In the genomic region with DNA sequence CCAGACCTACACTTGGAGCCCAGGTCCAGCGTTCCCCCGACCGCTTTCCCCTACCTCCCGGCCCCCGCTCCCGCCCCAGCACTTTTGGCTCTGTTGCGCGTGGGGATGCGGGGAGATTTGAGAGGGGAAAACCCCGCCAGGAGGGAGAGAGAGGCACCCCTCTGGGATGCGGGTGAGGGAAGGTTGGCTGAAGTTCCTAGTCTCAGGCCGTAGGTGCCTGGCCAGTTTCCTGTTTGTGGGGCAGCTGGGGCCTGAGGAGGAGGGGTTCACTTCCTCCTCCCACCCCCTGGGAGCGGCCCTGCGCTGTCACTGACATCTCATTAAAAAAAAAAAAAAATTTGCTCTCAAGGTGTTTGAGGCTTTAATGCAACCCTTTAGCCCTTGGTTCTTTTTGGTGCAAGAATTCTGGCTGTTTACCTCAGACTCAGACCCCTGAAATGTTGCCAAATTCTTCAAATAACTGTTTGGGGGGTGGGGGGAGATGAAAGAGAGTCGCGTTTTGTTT, we compare ENCODE assay signal across 8 cellular contexts. TPM values are rescaled to one million over a fixed set of nuclear protein-coding genes. Genes with fewer than 3 reads are reported as not detected.
DNase-seq lines count a peak whose midpoint lies in the region; ATAC-seq and TF ChIP-seq lines count a peak whose summit lies in the region.

No MANE protein-coding gene starts in this region.

- in situ Hi-C loops in IMR-90 (cut with MboI; ENCODE audit: low sequenced_read_pairs), result no loop called here

- H3K18ac ChIP-seq in IMR-90 (ENCODE audit: low read depth, low read length), result peak overlapping the region; percentile 61; the same call in 1 of the 2 replicates

- peaks cover 33% of the 10 kb centered on the region for H4K20me1 ChIP-seq in IMR-90 (ENCODE audit: insufficient read depth, low read length)

- no peak overlapping the region for H2BK20ac ChIP-seq in IMR-90 (ENCODE audit: low read depth, low read length)

- intact Hi-C loops in activated naive CD4-positive, alpha-beta T cell treated with anti-CD3 and anti-CD28 coated beads for 36 hours (cut with micrococcal nuclease), result loop anchor here (5.0 kb wide), 1 partner anchor 204 kb away; no protein-coding TSS in a partner anchor
- intact Hi-C loops in IMR-90 (cut with micrococcal nuclease) (loop anchor here (2.0 to 5.0 kb wide), 4 partner anchors 39 to 314 kb away; no protein-coding TSS in a partner anchor), ascending aorta (cut with DNase I) (loop anchor here (5.0 kb wide), 1 partner anchor 289 kb away; no protein-coding TSS in a partner anchor)

- peak overlapping the region; percentile 85 for H2BK120ac ChIP-seq in IMR-90 (ENCODE audit: low read depth, low read length)

- H2BK15ac ChIP-seq in IMR-90 (ENCODE audit: low read depth, low read length), result no peak overlapping the region

- peak overlapping the region; percentile 22 to 59; a peak in 1 of 4 replicates for H4K8ac ChIP-seq in IMR-90 (ENCODE audit: low read depth in 2 of 2, low read length in 2 of 2)

- H3K4me1 Mint-ChIP-seq in activated naive CD4-positive, alpha-beta T cell treated with anti-CD3 and anti-CD28 coated beads for 36 hours (ENCODE audit: low read depth), result peaks cover 45% of the 10 kb centered on the region

- 0 out of 2 replicates have a peak overlapping the region, but pooled peaks have one; percentile 54 for H3K23ac ChIP-seq in IMR-90 (ENCODE audit: low read depth, low read length)

- peak overlapping the region; percentile 72; the same call in 1 of the 2 replicates for H3K14ac ChIP-seq in IMR-90 (replicated peaks; ENCODE audit: low read depth, low read length)

- POLR2A ChIA-PET in IMR-90 (lab: Charles Lee; ENCODE audit: unreplicated experiment), result interaction anchor here (0.7 kb wide), 1 partner anchor 16 kb away, joined by 3 read pairs; no protein-coding TSS in a partner anchor

- BruUV-seq in IMR-90 (replicated peaks; lab: Mats Ljungman, UMichigan), result no TSS peak

- peak overlapping the region; percentile 93 for H2AFZ ChIP-seq in IMR-90 (replicated peaks; ENCODE audit: low read length, poor library complexity)

- H3K9ac ChIP-seq in IMR-90 (ENCODE audit: low read depth, low read length) (peak overlapping the region; percentile 59), stomach smooth muscle (ENCODE audit: low read length in 2 of 2) (peak overlapping the region in 1 of 2 donors; percentile 39)

- H2BK5ac ChIP-seq in IMR-90 (ENCODE audit: low read depth, low read length, poor library complexity, severe bottlenecking), result peak overlapping the region; percentile 14

- no peak overlapping the region for H3K56ac ChIP-seq in IMR-90 (ENCODE audit: extremely low read depth, insufficient read depth, low read length)

- H4K91ac ChIP-seq in IMR-90 (ENCODE audit: insufficient read depth, low read depth, low read length), result peak overlapping the region; percentile 57

- peak overlapping the region; percentile 16; the same call in 1 of the 2 replicates for H2AK5ac ChIP-seq in IMR-90 (ENCODE audit: low read depth, low read length)

- H3K36me3 Mint-ChIP-seq in activated naive CD4-positive, alpha-beta T cell treated with anti-CD3 and anti-CD28 coated beads for 36 hours (ENCODE audit: low read depth), result no peaks in the 10 kb centered on the region

- no peak overlapping the region for H3K27ac Mint-ChIP-seq in activated naive CD4-positive, alpha-beta T cell treated with anti-CD3 and anti-CD28 coated beads for 36 hours

- H3K4me3 ChIP-seq in IMR-90 (ENCODE audit: insufficient read depth, low read depth, low read length), result peak overlapping the region; percentile 61
- H3K4me3 ChIP-seq in ascending aorta, result peak overlapping the region; percentile 56 to 80
- H3K4me3 ChIP-seq in stomach smooth muscle (ENCODE audit: low read length in 2 of 2), result peak overlapping the region; percentile 71 to 86

- H3K4ac ChIP-seq in IMR-90 (ENCODE audit: low read depth, low read length), result peak overlapping the region; percentile 84

- no peak for ATAC-seq in IMR-90 (ENCODE audit: low read depth)

- H3K27me3 Mint-ChIP-seq in activated naive CD4-positive, alpha-beta T cell treated with anti-CD3 and anti-CD28 coated beads for 36 hours (ENCODE audit: low read depth), result peaks cover 22% of the 10 kb centered on the region

- H3K27ac ChIP-seq in IMR-90 (ENCODE audit: insufficient read depth, low read length) (peak overlapping the region; percentile 87), ascending aorta (peak overlapping the region; percentile 50 to 74), stomach smooth muscle (ENCODE audit: low read length) (no peak overlapping the region)

- no peak for TF ChIP-seq RAD21 in IMR-90 (IDR thresholded peaks at IDR 0.05; ENCODE audit: low read length)

- WGBS in IMR-90 (ENCODE audit: extremely low coverage in 2 of 2, insufficient read length in 1 of 2), 2 experiments, result no CpG with 5 or more reads among the region's 16 CpGs

- CTCF ChIA-PET in activated naive CD4-positive, alpha-beta T cell treated with anti-CD3 and anti-CD28 coated beads for 36 hours (lab: Charles Lee), result interaction anchor here (1.0 to 7.3 kb wide), 7 partner anchors 8 to 193 kb away, joined by 3 to 110 read pairs (median 4); partner anchors contain the start of gene LSG1
- CTCF ChIA-PET in IMR-90 (lab: Yijun Ruan, JAX), result interaction anchor here (1.1 to 2.5 kb wide), 3 partner anchors 16 to 418 kb away, joined by 3 to 9 read pairs (median 5); partner anchors contain the start of gene LSG1

- no peak for TF ChIP-seq CTCF in IMR-90 (conservative IDR thresholded peaks at IDR 0.05; ENCODE audit: low read depth, low read length)
- TF ChIP-seq CTCF in ascending aorta (IDR thresholded peaks at IDR 0.05), result no peak

- no peaks in the 10 kb centered on the region for H3K27me3 ChIP-seq in IMR-90 (ENCODE audit: control insufficient read depth, insufficient read depth, low read length)
- no peaks in the 10 kb centered on the region for H3K27me3 ChIP-seq in ascending aorta
- no peaks in the 10 kb centered on the region for H3K27me3 ChIP-seq in stomach smooth muscle (ENCODE audit: control insufficient read depth in 1 of 2, insufficient read depth in 2 of 2, low read length in 2 of 2)

- H3K4me3 Mint-ChIP-seq in activated naive CD4-positive, alpha-beta T cell treated with anti-CD3 and anti-CD28 coated beads for 36 hours, result peak overlapping the region; percentile 33

- dilution Hi-C loops in IMR-90 (cut with HindIII; ENCODE audit: low sequenced_read_pairs, unreplicated experiment), result no loop called here

- H3K9me1 ChIP-seq in IMR-90 (ENCODE audit: insufficient read depth, low read length), result 0 out of 2 replicates have a peak, but pooled peaks cover 2% of the 10 kb centered on the region

- peak overlapping the region; percentile 71 for H2AK9ac ChIP-seq in IMR-90 (replicated peaks; ENCODE audit: low read depth, low read length, poor library complexity)

- no peak for TF ChIP-seq POLR2A in IMR-90 (IDR thresholded peaks at IDR 0.05; ENCODE audit: low read depth, low read length)

- H3K36me3 ChIP-seq in IMR-90 (ENCODE audit: control insufficient read depth, insufficient read depth, low read length), result peaks cover 14% of the 10 kb centered on the region; the same call in 1 of the 2 replicates
- no peaks in the 10 kb centered on the region for H3K36me3 ChIP-seq in ascending aorta
- no peaks in the 10 kb centered on the region for H3K36me3 ChIP-seq in stomach smooth muscle (ENCODE audit: control insufficient read depth in 2 of 2, insufficient read depth in 2 of 2, low read length in 2 of 2)

- peak overlapping the region; percentile 63 for H3K4me2 ChIP-seq in IMR-90 (ENCODE audit: low read depth, low read length)

- no peaks in the 10 kb centered on the region for H3K9me3 Mint-ChIP-seq in activated naive CD4-positive, alpha-beta T cell treated with anti-CD3 and anti-CD28 coated beads for 36 hours

- H3K9me3 ChIP-seq in IMR-90 (ENCODE audit: control insufficient read depth, insufficient read depth, low read length) (no peaks in the 10 kb centered on the region), ascending aorta (no peaks in the 10 kb centered on the region), stomach smooth muscle (ENCODE audit: control insufficient read depth in 2 of 2, low read length in 2 of 2) (no peaks in the 10 kb centered on the region)

- peak overlapping the region; percentile 59; the same call in 1 of the 2 replicates for H4K5ac ChIP-seq in IMR-90 (ENCODE audit: low read depth, low read length)

- peaks cover 14% of the 10 kb centered on the region for H3K4me1 ChIP-seq in IMR-90 (ENCODE audit: control insufficient read depth, insufficient read depth, low read length)
- peaks cover 13 to 19% of the 10 kb centered on the region in 2 donors for H3K4me1 ChIP-seq in ascending aorta
- peaks cover 30% of the 10 kb centered on the region for H3K4me1 ChIP-seq in stomach smooth muscle (ENCODE audit: control insufficient read depth, insufficient read depth, low read length)

- H3K79me1 ChIP-seq in IMR-90 (ENCODE audit: low read depth in 1 of 2, low read length in 2 of 2), result peaks cover 0 to 19% of the 10 kb centered on the region in 2 experiments; a peak in 2 of 4 replicates

- peak; percentile 14 for DNase-seq in activated naive CD4-positive, alpha-beta T cell treated with anti-CD3 and anti-CD28 coated beads for 36 hours
- DNase-seq in activated naive CD4-positive, alpha-beta T cell treated with anti-CD3 and anti-CD28 coated beads, Interleukin-2, amount 50 U/mL, for 16 hours, result no peak
- DNase-seq in IMR-90 (peak; percentile 23), ascending aorta (ENCODE audit: low spot score in 2 of 2) (peak in 1 of 2 donors; percentile 65), islet precursor cell (peak; percentile 70), NCI-H2227 treated with DMSO at 0.1 percent for 48 hours (lab: John Stamatoyannopoulos, UW) (no peak), Ammon's horn (ENCODE audit: low spot score) (no peak)

TF ChIP-seq in IMR-90, 13 proteins besides CTCF, POLR2A, EP300 and RAD21 (continues in another document):
- TF ChIP-seq CHD1 (IDR thresholded peaks at IDR 0.05; ENCODE audit: low read depth, low read length), result no peak

RNA-seq across cellular contexts. Expression of gene FAM43A, which starts 2.6 kb away (rescaled TPM):
- total RNA-seq in activated naive CD4-positive, alpha-beta T cell treated with anti-CD3 and anti-CD28 coated beads for 36 hours, result 1 to 10 TPM; 1.4 to 1.6 TPM
- total RNA-seq in IMR-90 (2012; rRNA removed) (3.0 and 3.1 TPM in 2 replicates), ascending aorta (53.9 TPM)
- polyA plus RNA-seq in IMR-90 (2012; rRNA removed), result 11.2 and 11.5 TPM in 2 replicates
- polyA plus RNA-seq in IMR-90 (2012; cell fraction: cytosol; rRNA removed), result 8.8 and 20.4 TPM in 2 replicates
- 30.0 and 63.1 TPM in 2 replicates for polyA plus RNA-seq in IMR-90 (2012; cell fraction: nucleus; rRNA removed; ENCODE audit: low replicate concordance)

RNA-seq across cellular contexts. Expression of gene LSG1, which starts 16.3 kb away (rescaled TPM):
- 10 to 100 TPM; 26.4 to 27.0 TPM for total RNA-seq in activated naive CD4-positive, alpha-beta T cell treated with anti-CD3 and anti-CD28 coated beads for 36 hours
- 45.2 and 46.7 TPM in 2 replicates for total RNA-seq in IMR-90 (2012; rRNA removed)
- polyA plus RNA-seq in IMR-90 (2012; rRNA removed), result 25.2 and 26.8 TPM in 2 replicates
- polyA plus RNA-seq in IMR-90 (2012; cell fraction: cytosol; rRNA removed), result 4.7 and 9.8 TPM in 2 replicates
- 14.1 and 59.8 TPM in 2 replicates for polyA plus RNA-seq in IMR-90 (2012; cell fraction: nucleus; rRNA removed; ENCODE audit: low replicate concordance)
- 9.4 TPM for total RNA-seq in ascending aorta

RNA-seq across cellular contexts. Expression of gene TMEM44, which starts 55.0 kb away (rescaled TPM):
- 1 to 10 TPM in 1 of 2 experiments, under 1 TPM in 1; 0.93 to 1.7 TPM for total RNA-seq in activated naive CD4-positive, alpha-beta T cell treated with anti-CD3 and anti-CD28 coated beads for 36 hours
- 7.8 and 9.7 TPM in 2 replicates for total RNA-seq in IMR-90 (2012; rRNA removed)
- 22.4 and 24.2 TPM in 2 replicates for polyA plus RNA-seq in IMR-90 (2012; rRNA removed)
- 13.9 and 18.1 TPM in 2 replicates for polyA plus RNA-seq in IMR-90 (2012; cell fraction: cytosol; rRNA removed)
- polyA plus RNA-seq in IMR-90 (2012; cell fraction: nucleus; rRNA removed; ENCODE audit: low replicate concordance), result 104 and 111 TPM in 2 replicates
- 2.6 TPM for total RNA-seq in ascending aorta

Comparison
In these comparisons a context has a peak if more than half of its experiments do, and no peak if none do; other contexts are left out.
1. DNase-seq: peak in activated naive CD4-positive, alpha-beta T cell treated with anti-CD3 and anti-CD28 coated beads for 36 hours (single experiment), IMR-90 (single experiment) and islet precursor cell (single experiment); none in activated naive CD4-positive, alpha-beta T cell treated with anti-CD3 and anti-CD28 coated beads, Interleukin-2, amount 50 U/mL, for 16 hours (single experiment), NCI-H2227 treated with DMSO at 0.1 percent for 48 hours (single experiment) and Ammon's horn (single experiment).
2. RNA of gene FAM43A, which starts 2.6 kb away (total RNA-seq): 53.9 TPM in ascending aorta (single experiment); 3.0 to 3.1 TPM in IMR-90 and 1.4 to 1.6 TPM in activated naive CD4-positive, alpha-beta T cell treated with anti-CD3 and anti-CD28 coated beads for 36 hours; every median in the first group is over 10 times any median in the second.
3. Peak in every context shown above with its lines, with median percentiles within 50 percentile points of each other: H3K4me3 ChIP-seq.